In the genomic region with DNA sequence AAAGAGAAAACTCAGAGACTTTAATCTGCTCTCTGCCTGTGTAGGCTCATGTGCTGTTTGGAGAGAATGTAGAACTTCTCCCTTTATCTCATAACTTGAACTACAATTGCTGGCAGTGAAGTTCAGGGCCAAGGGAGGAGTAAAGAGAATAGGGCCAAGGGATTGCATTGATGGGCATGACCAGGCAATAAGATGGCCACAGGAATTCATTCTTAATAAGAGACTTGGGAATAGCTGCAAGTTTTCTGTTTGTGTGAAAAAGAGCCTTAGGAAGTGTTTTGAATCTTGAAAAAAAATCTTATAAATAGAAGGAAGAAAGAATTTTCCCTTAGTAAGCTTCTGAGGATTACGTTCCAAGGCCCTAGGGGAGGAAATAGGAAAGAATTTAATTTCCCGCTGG, we compare ENCODE assay signal across 19 cellular contexts.
DNase-seq lines count a peak whose midpoint lies in the region; ATAC-seq, FAIRE-seq and TF ChIP-seq lines count a peak whose summit lies in the region.
"Had no signal": no experiment of that assay in that cellular context is flagged by ENCODE, and none has a peak within 500 bp of the region (broad histone marks: within the 10 kb centered on the region; RNA-seq: fewer than 3 reads in every experiment).

No MANE protein-coding gene starts in this region.

- H3K4me1 Mint-ChIP-seq in MCF 10A (ENCODE audit: insufficient read depth, unreplicated experiment) = peaks cover 10% of the 10 kb centered on the region
- H3K4me1 Mint-ChIP-seq in CD4-positive, alpha-beta T cell (ENCODE audit: low read depth) = no peaks in the 10 kb centered on the region
- H3K4me1 Mint-ChIP-seq: CD4-positive, alpha-beta memory T cell; GM23338 had no signal

- POLR2A ChIA-PET in MCF 10A (lab: Yijun Ruan, JAX) = no interaction called here
- POLR2A ChIA-PET in CD4-positive, alpha-beta T cell (lab: Charles Lee) = no interaction called here

- WGBS in smooth muscle cell (ENCODE audit: low lambda C conversion rate) = 28% methylated on average over 2 of the region's 2 CpGs

- dilution Hi-C loops in keratinocyte (cut with MboI; ENCODE audit: extremely low pct_ligation_motif_present, low sequenced_read_pairs) = no loop called here

- peaks cover under 1% of the 10 kb centered on the region for H3K36me3 Mint-ChIP-seq in MCF 10A (ENCODE audit: insufficient read depth, unreplicated experiment)
- H3K36me3 Mint-ChIP-seq in CD4-positive, alpha-beta T cell (ENCODE audit: low read depth) = no peaks in the 10 kb centered on the region
- H3K36me3 Mint-ChIP-seq: CD4-positive, alpha-beta memory T cell had no signal

- H3F3A ChIP-seq in smooth muscle cell (ENCODE audit: low read depth) = peaks cover 21% of the 10 kb centered on the region

- H3K4me1 ChIP-seq in breast epithelium (no peaks in the 10 kb centered on the region), keratinocyte (ENCODE audit: control insufficient read depth, extremely low read depth, insufficient read depth, low read length) (peaks cover 24% of the 10 kb centered on the region), smooth muscle cell (ENCODE audit: low read depth) (peaks cover 4% of the 10 kb centered on the region)
- H3K4me1 ChIP-seq: A549 had no signal

- H3K27me3 ChIP-seq in breast epithelium (no peaks in the 10 kb centered on the region), keratinocyte (ENCODE audit: control insufficient read depth, extremely low read depth, insufficient read depth, low read length) (no peaks in the 10 kb centered on the region), smooth muscle cell (ENCODE audit: low read depth) (no peaks in the 10 kb centered on the region), dorsolateral prefrontal cortex (peaks cover 0 to 3% (median 0%) of the 10 kb centered on the region in 45 donors)
- no peaks in the 10 kb centered on the region for H3K27me3 ChIP-seq in CD4-positive, alpha-beta T cell (ENCODE audit: control insufficient read depth, insufficient read depth, low read length)

- peaks cover 22% of the 10 kb centered on the region for H3K27me3 Mint-ChIP-seq in MCF 10A (ENCODE audit: insufficient read depth, unreplicated experiment)
- no peaks in the 10 kb centered on the region for H3K27me3 Mint-ChIP-seq in CD4-positive, alpha-beta T cell

- H3K27ac Mint-ChIP-seq in MCF 10A (ENCODE audit: low read depth, unreplicated experiment) = no peak overlapping the region
- H3K27ac Mint-ChIP-seq in CD4-positive, alpha-beta T cell = no peak overlapping the region
- H3K27ac Mint-ChIP-seq: CD4-positive, alpha-beta memory T cell; GM23338 had no signal

- TF ChIP-seq POLR2A in breast epithelium (IDR thresholded peaks at IDR 0.05) = no peak

- H3K4me3 Mint-ChIP-seq in MCF 10A (ENCODE audit: unreplicated experiment) = no peak overlapping the region
- no peak overlapping the region for H3K4me3 Mint-ChIP-seq in CD4-positive, alpha-beta T cell
- H3K4me3 Mint-ChIP-seq: CD4-positive, alpha-beta memory T cell; GM23338 had no signal

- H3K4me2 ChIP-seq in keratinocyte (ENCODE audit: control insufficient read depth, extremely low read depth, insufficient read depth, low read depth, low read length) (peak overlapping the region; percentile 54), smooth muscle cell (peak overlapping the region; percentile 51)
- H3K4me2 ChIP-seq: A549, GM23338 had no signal

- H4K20me1 ChIP-seq in keratinocyte (ENCODE audit: control insufficient read depth, extremely low read depth, insufficient read depth, low read length) (no peaks in the 10 kb centered on the region), smooth muscle cell (ENCODE audit: low read depth) (no peaks in the 10 kb centered on the region)

- no peak for TF ChIP-seq CTCF in breast epithelium (IDR thresholded peaks at IDR 0.05)
- no peak for TF ChIP-seq CTCF in MCF 10A (IDR thresholded peaks at IDR 0.05; ENCODE audit: unreplicated experiment)
- no peak for TF ChIP-seq CTCF in keratinocyte (optimal IDR thresholded peaks at IDR 0.05 in 1 of 3, IDR thresholded peaks at IDR 0.05 in 1 of 3, conservative IDR thresholded peaks at IDR 0.05 in 1 of 3; ENCODE audit: extremely low read depth in 1 of 3, insufficient read depth in 2 of 3, low read length in 3 of 3)
- TF ChIP-seq CTCF in smooth muscle cell (IDR thresholded peaks at IDR 0.05; ENCODE audit: borderline replicate concordance, insufficient read depth, poor library complexity, severe bottlenecking) = no peak
- no peak for TF ChIP-seq CTCF in dorsolateral prefrontal cortex (IDR thresholded peaks at IDR 0.05 in 54 of 56, conservative IDR thresholded peaks at IDR 0.05 in 2 of 56; ENCODE audit: low read depth in 1 of 56, partially characterized antibody in 56 of 56)
- TF ChIP-seq CTCF in CD4-positive, alpha-beta T cell (IDR thresholded peaks at IDR 0.05) = no peak

- BruUV-seq in MCF 10A (replicated peaks; lab: Mats Ljungman, UMichigan) = no TSS peak

- no peaks in the 10 kb centered on the region for H3K36me3 ChIP-seq in breast epithelium
- no peaks in the 10 kb centered on the region for H3K36me3 ChIP-seq in keratinocyte (ENCODE audit: control insufficient read depth in 2 of 2, extremely low read depth in 1 of 2, insufficient read depth in 2 of 2, low read length in 2 of 2)
- no peaks in the 10 kb centered on the region for H3K36me3 ChIP-seq in smooth muscle cell (ENCODE audit: low read depth)

- H2AFZ ChIP-seq in keratinocyte (ENCODE audit: control insufficient read depth, low read length) (peak overlapping the region; percentile 62), smooth muscle cell (ENCODE audit: low read depth) (no peak overlapping the region)
- H2AFZ ChIP-seq: GM23338 had no signal

- no peaks in the 10 kb centered on the region for H3K9me1 ChIP-seq in keratinocyte (ENCODE audit: control insufficient read depth, extremely low read depth, insufficient read depth, low read length)

- H3K79me2 ChIP-seq in keratinocyte (ENCODE audit: control insufficient read depth, insufficient read depth, low read length) = no peaks in the 10 kb centered on the region
- H3K79me2 ChIP-seq in smooth muscle cell (ENCODE audit: low read depth) = no peaks in the 10 kb centered on the region

- no peak overlapping the region for H3K9ac ChIP-seq in keratinocyte (ENCODE audit: control insufficient read depth, extremely low read depth, insufficient read depth, low read length)
- no peak overlapping the region for H3K9ac ChIP-seq in smooth muscle cell (ENCODE audit: low read depth)

- H3K9me3 Mint-ChIP-seq in MCF 10A (ENCODE audit: unreplicated experiment) = no peaks in the 10 kb centered on the region
- H3K9me3 Mint-ChIP-seq in CD4-positive, alpha-beta T cell = no peaks in the 10 kb centered on the region
- H3K9me3 Mint-ChIP-seq: CD4-positive, alpha-beta memory T cell; GM23338 had no signal

- peak in 1 of 2 donors; percentile 61 for DNase-seq in breast epithelium (ENCODE audit: low spot score in 2 of 2)
- no peak for DNase-seq in MCF 10A (ENCODE audit: unreplicated experiment)
- DNase-seq in keratinocyte (ENCODE audit: low read depth, low spot score) = no peak
- no peak for DNase-seq in smooth muscle cell (lab: John Stamatoyannopoulos, UW; ENCODE audit: unreplicated experiment)
- DNase-seq in dorsolateral prefrontal cortex = no peak
- no peak for DNase-seq in CD4-positive, alpha-beta T cell
- DNase-seq in left ventricle myocardium superior = no peak
- DNase-seq: AML-193; CD4-positive, alpha-beta memory T cell; DMS153; DMS79; GDM1; HCEC 1CT had no signal

- ATAC-seq in CD4-positive, alpha-beta T cell (ENCODE audit: poor library complexity) = no peak
- no peak for ATAC-seq in left ventricle myocardium superior
- ATAC-seq: A549, GM23338 had no signal

- H3K4me3 ChIP-seq in breast epithelium (no peak overlapping the region), keratinocyte (ENCODE audit: control insufficient read depth in 2 of 3, extremely low read depth in 1 of 3, insufficient read depth in 2 of 3, low read depth in 1 of 3, low read length in 3 of 3) (no peak overlapping the region), smooth muscle cell (no peak overlapping the region), dorsolateral prefrontal cortex (no peak overlapping the region)
- H3K4me3 ChIP-seq: A549, GM23338 had no signal

- H3K9me3 ChIP-seq in breast epithelium (no peaks in the 10 kb centered on the region), keratinocyte (ENCODE audit: control insufficient read depth, low read depth, low read length) (no peaks in the 10 kb centered on the region), smooth muscle cell (replicated peaks; ENCODE audit: low read depth) (no peaks in the 10 kb centered on the region)
- no peaks in the 10 kb centered on the region for H3K9me3 ChIP-seq in CD4-positive, alpha-beta T cell (ENCODE audit: control insufficient read depth, low read length)
- H3K9me3 ChIP-seq: A549 had no signal

- peak; percentile 32 for FAIRE-seq in keratinocyte (lab: Jason Lieb, UNC)
- FAIRE-seq: A549, GM12892, H54 had no signal

- CTCF ChIA-PET in MCF 10A (lab: Yijun Ruan, JAX) = interaction anchor here (0.5 to 1.1 kb wide), 4 partner anchors 59 to 650 kb away, joined by 3 to 4 read pairs (median 4); no protein-coding TSS in a partner anchor
- CTCF ChIA-PET in CD4-positive, alpha-beta T cell (lab: Charles Lee) = no interaction called here

- intact Hi-C loops in breast epithelium (cut with DNase I; ENCODE audit: low total_unique reads) (no loop called here), MCF 10A (cut with micrococcal nuclease) (no loop called here), dorsolateral prefrontal cortex (cut with DNase I) (no loop called here), left ventricle myocardium superior (cut with micrococcal nuclease) (no loop called here)
- intact Hi-C loops in CD4-positive, alpha-beta T cell (cut with DNase I, micrococcal nuclease) = no loop called here

- H3K27ac ChIP-seq in breast epithelium (peak overlapping the region; percentile 63 to 77), keratinocyte (ENCODE audit: control insufficient read depth, insufficient read depth, low read length) (no peak overlapping the region), smooth muscle cell (ENCODE audit: low read depth) (peak overlapping the region; percentile 33), dorsolateral prefrontal cortex (no peak overlapping the region)
- no peak overlapping the region for H3K27ac ChIP-seq in CD4-positive, alpha-beta T cell (ENCODE audit: low read depth, low read length)
- H3K27ac ChIP-seq: 22Rv1, A549, C4-2B had no signal

Comparison
In these comparisons a context has a peak if more than half of its experiments do, and no peak if none do; other contexts are left out.
1. H3K27ac ChIP-seq: peak in breast epithelium (2 of 2) and smooth muscle cell (single experiment); none in keratinocyte (single experiment), dorsolateral prefrontal cortex (0 of 59) and CD4-positive, alpha-beta T cell (single experiment).